ENCODE assay signal across 8 cellular contexts in genomic region chr16:66521951-66522771, GRCh38. TPM values are rescaled to one million over a fixed set of nuclear protein-coding genes. Genes with fewer than 3 reads are reported as not detected.
DNase-seq lines count a peak whose midpoint lies in the region; ATAC-seq, FAIRE-seq and TF ChIP-seq lines count a peak whose summit lies in the region.

No MANE protein-coding gene starts in this region.

- no peak for TF ChIP-seq RAD21 in K562 (CRISPR knock-in tag; conservative IDR thresholded peaks at IDR 0.05 in 1 of 2, IDR thresholded peaks at IDR 0.05 in 1 of 2)

- peak overlapping the region; percentile 72 for H3K4me3 Mint-ChIP-seq in stimulated activated naive CD8-positive, alpha-beta T cell treated with anti-CD3 and anti-CD28 coated beads, Interleukin-15, Interleukin-2, amounts not matched to agents 100 ng/mL and 50 ng/mL, for 24 hours

- no peak overlapping the region for H2AFZ ChIP-seq in K562 (ENCODE audit: low read depth, low read length)

- no peak for TF ChIP-seq POLR2A in K562 (conservative IDR thresholded peaks at IDR 0.05)

- in situ Hi-C loops in K562 (cut with MboI), result no loop called here

- no peak for TF ChIP-seq EP300 in K562 (IDR thresholded peaks at IDR 0.05; ENCODE audit: low read length)

- H3K27me3 Mint-ChIP-seq in stimulated activated naive CD8-positive, alpha-beta T cell treated with anti-CD3 and anti-CD28 coated beads, Interleukin-15, Interleukin-2, amounts not matched to agents 100 ng/mL and 50 ng/mL, for 24 hours, result no peaks in the 10 kb centered on the region

- H3K4me1 ChIP-seq in K562 (replicated peaks in 1 of 2; ENCODE audit: control insufficient read depth in 2 of 2, insufficient read depth in 2 of 2, low read length in 2 of 2) (peaks cover 27 to 49% of the 10 kb centered on the region in 2 experiments), mucosa of descending colon (ENCODE audit: low read depth) (peaks cover 13% of the 10 kb centered on the region)

- TF ChIP-seq CTCF in K562 (IDR thresholded peaks at IDR 0.05 in 2 of 3, conservative IDR thresholded peaks at IDR 0.05 in 1 of 3; ENCODE audit: insufficient read depth in 2 of 3, low read depth in 1 of 3, low read length in 3 of 3) (no peak), mucosa of descending colon (IDR thresholded peaks at IDR 0.05) (no peak)

- peak; percentile 42 for DNase-seq in T1000 (lab: John Stamatoyannopoulos, UW)
- DNase-seq in K562 (ENCODE audit: extremely low read depth in 1 of 4, low spot score in 3 of 4), result peak; percentile 51 to 77 (median 56)
- peak; percentile 66 to 88 (median 71) for DNase-seq in mucosa of descending colon
- DNase-seq in NCI-H2029 treated with DMSO at 0.1 percent for 48 hours (lab: John Stamatoyannopoulos, UW), result no peak
- no peak for DNase-seq in SHP77 (lab: John Stamatoyannopoulos, UW)

- no peaks in the 10 kb centered on the region for H3K9me1 ChIP-seq in K562 (ENCODE audit: control insufficient read depth, insufficient read depth, low read length)

- H3K27ac ChIP-seq in K562 (ENCODE audit: extremely low read depth, low read depth, low read length), result 0 out of 3 replicates have a peak overlapping the region, but pooled peaks have one; percentile 5

- H3K36me3 ChIP-seq in K562 (ENCODE audit: control insufficient read depth, insufficient read depth, low read length) (no peaks in the 10 kb centered on the region), mucosa of descending colon (ENCODE audit: low read depth) (no peaks in the 10 kb centered on the region)

- intact Hi-C loops in K562 (cut with micrococcal nuclease) (no loop called here), mucosa of descending colon (cut with DNase I, micrococcal nuclease) (no loop called here)

- peak; percentile 44 for ATAC-seq in GM19035 (IDR thresholded peaks at IDR 0.05; ENCODE audit: unreplicated experiment)
- ATAC-seq in HG03439 (IDR thresholded peaks at IDR 0.05; ENCODE audit: unreplicated experiment), result peak; percentile 65
- ATAC-seq in K562, result peak; percentile 44
- ATAC-seq in mucosa of descending colon, result peak; percentile 68

- no peaks in the 10 kb centered on the region for H3K36me3 Mint-ChIP-seq in stimulated activated naive CD8-positive, alpha-beta T cell treated with anti-CD3 and anti-CD28 coated beads, Interleukin-15, Interleukin-2, amounts not matched to agents 100 ng/mL and 50 ng/mL, for 24 hours (ENCODE audit: low read depth)

- no peaks in the 10 kb centered on the region for H3K79me2 ChIP-seq in K562 (ENCODE audit: control insufficient read depth, insufficient read depth, low read length)

- no peaks in the 10 kb centered on the region for H3K9me3 Mint-ChIP-seq in stimulated activated naive CD8-positive, alpha-beta T cell treated with anti-CD3 and anti-CD28 coated beads, Interleukin-15, Interleukin-2, amounts not matched to agents 100 ng/mL and 50 ng/mL, for 24 hours

- no peak overlapping the region; the same call in 1 of the 2 replicates for H3K4me2 ChIP-seq in K562 (ENCODE audit: insufficient read depth, low read length)

- 56% methylated on average over 15 of the region's 17 CpGs for WGBS in K562 (ENCODE audit: insufficient coverage, low coverage, missing lambda C conversion rate)

- CTCF ChIA-PET in K562 (lab: Yijun Ruan, JAX; ENCODE audit: low intra/inter-chr PET ratio), result no interaction called here

- FAIRE-seq in K562 (lab: Jason Lieb, UNC), result peak; percentile 83

- H3K27ac Mint-ChIP-seq in stimulated activated naive CD8-positive, alpha-beta T cell treated with anti-CD3 and anti-CD28 coated beads, Interleukin-15, Interleukin-2, amounts not matched to agents 100 ng/mL and 50 ng/mL, for 24 hours, result peak overlapping the region; percentile 97

- BruUV-seq in K562 (replicated peaks; lab: Mats Ljungman, UMichigan), result no TSS peak

- H3K9me3 ChIP-seq in K562 (replicated peaks; ENCODE audit: control insufficient read depth, insufficient read depth, low read depth, low read length) (no peaks in the 10 kb centered on the region), mucosa of descending colon (no peaks in the 10 kb centered on the region)

- H3K9ac ChIP-seq in K562 (ENCODE audit: insufficient read depth in 1 of 2, low read depth in 2 of 2, low read length in 2 of 2), result peak overlapping the region in 1 of 2 experiments; percentile 82; a peak in 2 of 4 replicates

- POLR2A ChIA-PET in K562 (lab: Yijun Ruan, JAX), result interaction anchor here (0.6 to 2.2 kb wide), 4 partner anchors 8 to 29 kb away, joined by 3 to 7 read pairs (median 4); no protein-coding TSS in a partner anchor

- H3K4me1 Mint-ChIP-seq in stimulated activated naive CD8-positive, alpha-beta T cell treated with anti-CD3 and anti-CD28 coated beads, Interleukin-15, Interleukin-2, amounts not matched to agents 100 ng/mL and 50 ng/mL, for 24 hours (ENCODE audit: low read depth), result peaks cover 91% of the 10 kb centered on the region

- no peaks in the 10 kb centered on the region for H3K27me3 ChIP-seq in K562 (ENCODE audit: control insufficient read depth in 2 of 2, insufficient read depth in 2 of 2, low read length in 2 of 2)

- H3K4me3 ChIP-seq in K562 (no peak overlapping the region), mucosa of descending colon (no peak overlapping the region)

- H4K20me1 ChIP-seq in K562 (replicated peaks; ENCODE audit: control insufficient read depth, insufficient read depth, low read length), result no peaks in the 10 kb centered on the region

RNA-seq across cellular contexts. Expression of gene TK2, which starts 27.8 kb away (rescaled TPM):
- 11.4 and 16.7 TPM in 2 replicates for total RNA-seq in K562 (2011; cell fraction: chromatin; rRNA removed; ENCODE audit: low replicate concordance)
- total RNA-seq in K562 (2011; cell fraction: nucleolus; rRNA removed), result 9.3 TPM in 2 replicates
- 10.7 and 11.0 TPM in 2 replicates for total RNA-seq in K562 (2011; cell fraction: nucleoplasm; rRNA removed)
- total RNA-seq in K562 (2014; rRNA removed) (4.3 and 5.8 TPM in 2 replicates), K562 (2014; rRNA removed; fragmentation: Illumina TruSeq; extraction: Trizol) (4.8 and 6.2 TPM in 2 replicates), K562 (2015; rRNA removed; fragmentation: Illumina TruSeq; extraction: Trizol) (4.9 and 5.3 TPM in 2 replicates), K562 (2021) (4.7 and 5.7 TPM in 2 replicates), mucosa of descending colon (10 to 100 TPM; 14.4 to 29.4 (median 17.8) TPM)
- polyA plus RNA-seq in K562 (2011; rRNA removed) (10.2 TPM in 2 replicates), K562 (2014; fragmentation: Illumina TruSeq; extraction: Trizol) (4.3 and 4.8 TPM in 2 replicates), K562 (2014; fragmentation: Nextera tagmentation; extraction: Ambion mirVana) (1 to 10 TPM; 1.1 to 1.2 TPM), K562 (2014; rRNA removed) (4.8 and 6.2 TPM in 2 replicates)
- polyA plus RNA-seq in K562 (2011; cell fraction: cytosol; rRNA removed), result 5.3 and 6.3 TPM in 2 replicates
- 14.4 and 19.8 TPM in 2 replicates for polyA plus RNA-seq in K562 (2011; cell fraction: nucleus; rRNA removed)
- polyA plus RNA-seq in K562 (2012), result 6.3 and 13.2 TPM in 2 replicates
- polyA minus RNA-seq in K562 (2011; rRNA and poly(A)+ RNA removed), result 10.4 and 18.0 TPM in 2 replicates
- 3.4 and 6.0 TPM in 2 replicates for polyA minus RNA-seq in K562 (2011; cell fraction: cytosol; rRNA and poly(A)+ RNA removed)
- polyA minus RNA-seq in K562 (2011; cell fraction: nucleus; rRNA and poly(A)+ RNA removed), result 5.3 and 6.9 TPM in 2 replicates

RNA-seq across cellular contexts. Expression of gene CKLF, which starts 30.2 kb away (rescaled TPM):
- 37.1 and 42.1 TPM in 2 replicates for total RNA-seq in K562 (2011; cell fraction: chromatin; rRNA removed; ENCODE audit: low replicate concordance)
- 64.2 and 67.9 TPM in 2 replicates for total RNA-seq in K562 (2011; cell fraction: nucleolus; rRNA removed)
- 81.1 and 85.6 TPM in 2 replicates for total RNA-seq in K562 (2011; cell fraction: nucleoplasm; rRNA removed)
- total RNA-seq in K562 (2014; rRNA removed), result 99.8 and 113 TPM in 2 replicates
- total RNA-seq in K562 (2014; rRNA removed; fragmentation: Illumina TruSeq; extraction: Trizol), result 89.8 and 91.5 TPM in 2 replicates
- 93.6 and 111 TPM in 2 replicates for total RNA-seq in K562 (2015; rRNA removed; fragmentation: Illumina TruSeq; extraction: Trizol)
- total RNA-seq in K562 (2021), result 84.8 and 91.1 TPM in 2 replicates
- 120 and 126 TPM in 2 replicates for polyA plus RNA-seq in K562 (2011; rRNA removed)
- polyA plus RNA-seq in K562 (2011; cell fraction: cytosol; rRNA removed), result 170 and 189 TPM in 2 replicates
- polyA plus RNA-seq in K562 (2011; cell fraction: nucleus; rRNA removed), result 53.4 and 65.8 TPM in 2 replicates
- polyA plus RNA-seq in K562 (2012), result 128 and 163 TPM in 2 replicates
- polyA plus RNA-seq in K562 (2014; fragmentation: Illumina TruSeq; extraction: Trizol), result 118 and 123 TPM in 2 replicates
- polyA plus RNA-seq in K562 (2014; fragmentation: Nextera tagmentation; extraction: Ambion mirVana), result 100 to 1,000 TPM; 305 to 322 TPM
- polyA plus RNA-seq in K562 (2014; rRNA removed), result 147 and 173 TPM in 2 replicates
- 32.1 and 36.2 TPM in 2 replicates for polyA minus RNA-seq in K562 (2011; rRNA and poly(A)+ RNA removed)
- polyA minus RNA-seq in K562 (2011; cell fraction: cytosol; rRNA and poly(A)+ RNA removed), result 24.0 and 27.7 TPM in 2 replicates
- polyA minus RNA-seq in K562 (2011; cell fraction: nucleus; rRNA and poly(A)+ RNA removed), result 6.9 and 18.0 TPM in 2 replicates
- total RNA-seq in mucosa of descending colon, result 10 to 100 TPM; 26.9 to 42.0 (median 29.1) TPM

RNA-seq across cellular contexts. Expression of gene CMTM1, which starts 44.1 kb away (rescaled TPM):
- 1.5 and 1.6 TPM in 2 replicates for total RNA-seq in K562 (2011; cell fraction: chromatin; rRNA removed; ENCODE audit: low replicate concordance)
- total RNA-seq in K562 (2011; cell fraction: nucleolus; rRNA removed), result 2.0 and 3.3 TPM in 2 replicates
- 1.9 and 2.7 TPM in 2 replicates for total RNA-seq in K562 (2011; cell fraction: nucleoplasm; rRNA removed)
- 1.1 and 1.9 TPM in 2 replicates for total RNA-seq in K562 (2014; rRNA removed)
- 0.22 and 0.40 TPM in 2 replicates for total RNA-seq in K562 (2014; rRNA removed; fragmentation: Illumina TruSeq; extraction: Trizol)
- 2.3 and 2.6 TPM in 2 replicates for total RNA-seq in K562 (2015; rRNA removed; fragmentation: Illumina TruSeq; extraction: Trizol)
- 2.4 and 2.7 TPM in 2 replicates for total RNA-seq in K562 (2021)
- polyA plus RNA-seq in K562 (2011; rRNA removed), result 0.92 and 1.2 TPM in 2 replicates
- 0.86 and 2.9 TPM in 2 replicates for polyA plus RNA-seq in K562 (2011; cell fraction: cytosol; rRNA removed)
- polyA plus RNA-seq in K562 (2011; cell fraction: nucleus; rRNA removed), result 1.2 and 3.4 TPM in 2 replicates
- 3.1 and 3.8 TPM in 2 replicates for polyA plus RNA-seq in K562 (2012)
- 0.25 and 0.93 TPM in 2 replicates for polyA plus RNA-seq in K562 (2014; fragmentation: Illumina TruSeq; extraction: Trizol)
- not detected for polyA plus RNA-seq in K562 (2014; fragmentation: Nextera tagmentation; extraction: Ambion mirVana)
- 0.30 and 0.51 TPM in 2 replicates for polyA plus RNA-seq in K562 (2014; rRNA removed)
- polyA minus RNA-seq in K562 (2011; rRNA and poly(A)+ RNA removed), result 0.30 and 0.77 TPM in 2 replicates
- 2.7 TPM in 1 of 2 replicates, not detected in the other for polyA minus RNA-seq in K562 (2011; cell fraction: cytosol; rRNA and poly(A)+ RNA removed)
- 1.00 and 2.4 TPM in 2 replicates for polyA minus RNA-seq in K562 (2011; cell fraction: nucleus; rRNA and poly(A)+ RNA removed)
- total RNA-seq in mucosa of descending colon, result 1 to 10 TPM; 3.1 to 6.1 (median 4.8) TPM

RNA-seq across cellular contexts. Expression of gene CMTM2, which starts 57.1 kb away (rescaled TPM):
- not detected in 2 replicates for total RNA-seq in K562 (2011; cell fraction: chromatin; rRNA removed; ENCODE audit: low replicate concordance)
- total RNA-seq in K562 (2011; cell fraction: nucleolus; rRNA removed), result 0.39 TPM in 1 of 2 replicates, not detected in the other
- not detected in 2 replicates for total RNA-seq in K562 (2011; cell fraction: nucleoplasm; rRNA removed)
- total RNA-seq in K562 (2014; rRNA removed) (not detected in 2 replicates), K562 (2014; rRNA removed; fragmentation: Illumina TruSeq; extraction: Trizol) (not detected in 2 replicates), K562 (2015; rRNA removed; fragmentation: Illumina TruSeq; extraction: Trizol) (not detected in 2 replicates), K562 (2021) (not detected in 2 replicates), mucosa of descending colon (under 1 TPM in 1 of 3 donors, not detected in 2; 0.46 TPM)
- polyA plus RNA-seq in K562 (2011; rRNA removed) (not detected in 2 replicates), K562 (2014; fragmentation: Illumina TruSeq; extraction: Trizol) (not detected in 2 replicates), K562 (2014; fragmentation: Nextera tagmentation; extraction: Ambion mirVana) (not detected), K562 (2014; rRNA removed) (not detected in 2 replicates)
- polyA plus RNA-seq in K562 (2011; cell fraction: cytosol; rRNA removed), result 0.31 TPM in 1 of 2 replicates, not detected in the other
- 0.11 TPM in 1 of 2 replicates, not detected in the other for polyA plus RNA-seq in K562 (2011; cell fraction: nucleus; rRNA removed)
- polyA plus RNA-seq in K562 (2012), result 0.17 TPM in 1 of 2 replicates, not detected in the other
- not detected in 2 replicates for polyA minus RNA-seq in K562 (2011; rRNA and poly(A)+ RNA removed)
- not detected in 2 replicates for polyA minus RNA-seq in K562 (2011; cell fraction: cytosol; rRNA and poly(A)+ RNA removed)
- not detected in 2 replicates for polyA minus RNA-seq in K562 (2011; cell fraction: nucleus; rRNA and poly(A)+ RNA removed)

Comparison
In these comparisons a context has a peak if more than half of its experiments do, and no peak if none do; other contexts are left out.
1. DNase-seq: peak in T1000 (single experiment), K562 (4 of 4) and mucosa of descending colon (3 of 3); none in NCI-H2029 treated with DMSO at 0.1 percent for 48 hours (single experiment) and SHP77 (0 of 2).
2. Peak in every context shown above with its lines, with median percentiles within 50 percentile points of each other: ATAC-seq.